In the genomic region with DNA sequence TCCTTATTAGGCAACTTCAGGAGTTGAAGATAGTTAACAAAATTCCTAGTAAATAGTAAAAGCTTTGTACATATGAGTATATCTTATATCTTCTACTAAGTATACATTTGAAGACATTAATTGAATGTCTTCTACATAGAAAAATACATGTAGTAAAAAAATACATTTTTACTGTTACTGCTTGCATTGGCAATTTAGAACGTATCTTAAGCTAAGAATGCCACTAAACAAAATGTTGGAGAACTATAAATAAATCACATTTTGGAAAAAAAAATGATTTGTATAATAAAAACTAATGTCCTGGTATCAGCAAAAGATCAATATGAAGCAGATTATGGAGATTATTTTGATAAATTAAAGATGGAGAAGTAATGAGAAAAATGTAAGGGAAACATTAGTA, we compare ENCODE assay signal across 3 cellular contexts.
TF ChIP-seq lines count a peak whose summit lies in the region.

No MANE protein-coding gene starts in this region.

TF ChIP-seq in HepG2, 621 proteins besides CTCF, POLR2A, EP300 and RAD21:
- TF ChIP-seq, protein P1, sequence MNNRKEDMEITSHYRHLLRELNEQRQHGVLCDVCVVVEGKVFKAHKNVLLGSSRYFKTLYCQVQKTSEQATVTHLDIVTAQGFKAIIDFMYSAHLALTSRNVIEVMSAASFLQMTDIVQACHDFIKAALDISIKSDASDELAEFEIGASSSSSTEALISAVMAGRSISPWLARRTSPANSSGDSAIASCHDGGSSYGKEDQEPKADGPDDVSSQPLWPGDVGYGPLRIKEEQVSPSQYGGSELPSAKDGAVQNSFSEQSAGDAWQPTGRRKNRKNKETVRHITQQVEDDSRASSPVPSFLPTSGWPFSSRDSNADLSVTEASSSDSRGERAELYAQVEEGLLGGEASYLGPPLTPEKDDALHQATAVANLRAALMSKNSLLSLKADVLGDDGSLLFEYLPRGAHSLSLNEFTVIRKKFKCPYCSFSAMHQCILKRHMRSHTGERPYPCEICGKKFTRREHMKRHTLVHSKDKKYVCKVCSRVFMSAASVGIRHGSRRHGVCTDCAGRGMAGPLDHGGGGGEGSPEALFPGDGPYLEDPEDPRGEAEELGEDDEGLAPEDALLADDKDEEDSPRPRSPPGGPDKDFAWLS (CRISPR knock-in tag; IDR thresholded peaks at IDR 0.05; ENCODE audit: borderline replicate concordance): no peak
- TF ChIP-seq MAFK (conservative IDR thresholded peaks at IDR 0.05 in 1 of 2, IDR thresholded peaks at IDR 0.05 in 1 of 2; ENCODE audit: low read length in 2 of 2) (peak; percentile 75 to 92), MAFF (IDR thresholded peaks at IDR 0.05; ENCODE audit: low read depth, low read length) (peak; percentile 86)

TF ChIP-seq in IMR-90, 13 proteins besides CTCF, POLR2A, EP300 and RAD21:
- TF ChIP-seq CHD1 (IDR thresholded peaks at IDR 0.05; ENCODE audit: low read depth, low read length) (no peak), MAFK (IDR thresholded peaks at IDR 0.05; ENCODE audit: low read depth, low read length) (peak; percentile 84), MAZ (IDR thresholded peaks at IDR 0.05; ENCODE audit: borderline replicate concordance, low read depth, low read length) (no peak)

TF ChIP-seq in H1, 55 proteins besides CTCF, POLR2A, EP300 and RAD21:
- TF ChIP-seq MAFK (IDR thresholded peaks at IDR 0.05; ENCODE audit: low read depth, low read length): peak; percentile 45; the same call in 1 of the 2 replicates
- no peak for TF ChIP-seq KDM5A (IDR thresholded peaks at IDR 0.05; ENCODE audit: low read length)
